Comparison of ENCODE assay signal across 1 cellular context in genomic region chr2:237614151-237614720, GRCh38.
TF ChIP-seq lines count a peak whose summit lies in the region.

No MANE protein-coding gene starts in this region.

TF ChIP-seq in HepG2, 621 proteins besides CTCF, POLR2A, EP300 and RAD21 (continued from another document and continues in another):
- TF ChIP-seq ZNF281 (CRISPR knock-in tag; IDR thresholded peaks at IDR 0.05; ENCODE audit: borderline replicate concordance): peak; percentile 86; the same call in 1 of the 2 replicates
- peak; percentile 96 for TF ChIP-seq HDAC1 (CRISPR knock-in tag; IDR thresholded peaks at IDR 0.05)
- peak; percentile 91 for TF ChIP-seq TFE3 (CRISPR knock-in tag; IDR thresholded peaks at IDR 0.05)
- TF ChIP-seq ETV5 (CRISPR knock-in tag; IDR thresholded peaks at IDR 0.05; ENCODE audit: borderline replicate concordance): peak; percentile 94
- TF ChIP-seq ZFP62 (CRISPR knock-in tag; IDR thresholded peaks at IDR 0.05): no peak
- no peak for TF ChIP-seq E2F5 (CRISPR knock-in tag; conservative IDR thresholded peaks at IDR 0.05)
- peak; percentile 99 for TF ChIP-seq CEBPB (IDR thresholded peaks at IDR 0.05; ENCODE audit: borderline replicate concordance, low read depth, low read length)
- no peak for TF ChIP-seq ZNF740 (CRISPR knock-in tag; IDR thresholded peaks at IDR 0.05)
- TF ChIP-seq NFE2 (CRISPR knock-in tag; IDR thresholded peaks at IDR 0.05): no peak
- TF ChIP-seq ZNF468 (CRISPR knock-in tag; IDR thresholded peaks at IDR 0.05): no peak
- peak; percentile 83 for TF ChIP-seq SMYD3 (CRISPR knock-in tag; IDR thresholded peaks at IDR 0.05)
- peak; percentile 96 for TF ChIP-seq AHDC1 (CRISPR knock-in tag; IDR thresholded peaks at IDR 0.05; ENCODE audit: borderline replicate concordance)
- TF ChIP-seq NONO (IDR thresholded peaks at IDR 0.05): no peak
- TF ChIP-seq NONO (CRISPR knock-in tag; conservative IDR thresholded peaks at IDR 0.05): peak; percentile 88
- TF ChIP-seq SNAPC2 (CRISPR knock-in tag; IDR thresholded peaks at IDR 0.05): peak; percentile 96
- TF ChIP-seq HIVEP1 (CRISPR knock-in tag; IDR thresholded peaks at IDR 0.05): peak; percentile 99
- peak; percentile 87; the same call in 1 of the 2 replicates for TF ChIP-seq SIX4 (CRISPR knock-in tag; IDR thresholded peaks at IDR 0.05)
- TF ChIP-seq ARHGAP35 (CRISPR knock-in tag; IDR thresholded peaks at IDR 0.05; ENCODE audit: borderline replicate concordance): no peak
- TF ChIP-seq ZBTB37 (CRISPR knock-in tag; IDR thresholded peaks at IDR 0.05): peak; percentile 88
- peak; percentile 99 for TF ChIP-seq PHF21A (CRISPR knock-in tag; IDR thresholded peaks at IDR 0.05)
- TF ChIP-seq SOX6 (IDR thresholded peaks at IDR 0.05): no peak
- TF ChIP-seq SOX6 (CRISPR knock-in tag; IDR thresholded peaks at IDR 0.05): peak; percentile 99
- TF ChIP-seq ZBTB43 (CRISPR knock-in tag; conservative IDR thresholded peaks at IDR 0.05): 0 out of 2 replicates have a peak, but pooled peaks have one; percentile 78
- TF ChIP-seq MTA3 (CRISPR knock-in tag; IDR thresholded peaks at IDR 0.05): no peak
- 0 out of 2 replicates have a peak, but pooled peaks have one; percentile 28 for TF ChIP-seq MTF1 (CRISPR knock-in tag; IDR thresholded peaks at IDR 0.05)
- TF ChIP-seq MTERF4 (CRISPR knock-in tag; IDR thresholded peaks at IDR 0.05): peak; percentile 84; the same call in 1 of the 2 replicates
- TF ChIP-seq ZNF674 (CRISPR knock-in tag; IDR thresholded peaks at IDR 0.05; ENCODE audit: low read depth): 0 out of 2 replicates have a peak, but pooled peaks have one; percentile 72
- TF ChIP-seq NFRKB (IDR thresholded peaks at IDR 0.05): no peak
- TF ChIP-seq NBN (conservative IDR thresholded peaks at IDR 0.05): no peak
- TF ChIP-seq ZBTB39 (CRISPR knock-in tag; IDR thresholded peaks at IDR 0.05): peak; percentile 48; the same call in 1 of the 2 replicates
- TF ChIP-seq HCFC1 (IDR thresholded peaks at IDR 0.05; ENCODE audit: low read depth, low read length): no peak
- peak in 1 of 2 experiments; percentile 98; a peak in 2 of 4 replicates for TF ChIP-seq ATF4 (CRISPR knock-in tag; IDR thresholded peaks at IDR 0.05)
- peak; percentile 95 for TF ChIP-seq ZBTB34 (CRISPR knock-in tag; IDR thresholded peaks at IDR 0.05)
- TF ChIP-seq ZC3H4 (CRISPR knock-in tag; IDR thresholded peaks at IDR 0.05; ENCODE audit: borderline replicate concordance): no peak
- TF ChIP-seq ZNF550 (CRISPR knock-in tag; IDR thresholded peaks at IDR 0.05; ENCODE audit: borderline replicate concordance): no peak
- no peak for TF ChIP-seq GPN1 (CRISPR knock-in tag; IDR thresholded peaks at IDR 0.05; ENCODE audit: borderline replicate concordance)
